29 cellular contexts compared by ENCODE assay signal in genomic region chr2:171107803-171108202, GRCh38.
"Had no signal": no experiment of that assay in that cellular context is flagged by ENCODE, and none has a peak within 500 bp of the region (broad histone marks: within the 10 kb centered on the region; RNA-seq: fewer than 3 reads in every experiment).

No MANE protein-coding gene starts in this region.

- FAIRE-seq: keratinocyte, urothelium cell line had no signal

- H3K4me3 Mint-ChIP-seq: dendritic cell treated with granulocyte-macrophage colony-stimulating factor and Interleukin-4, amounts not matched to agents 40 ng/mL and 50 ng/mL, for 4 days; endodermal cell; mesothelial cell of epicardium; naive thymus-derived CD4-positive, alpha-beta T cell; nephron; stimulated activated effector memory CD8-positive, alpha-beta T cell treated with anti-CD3 and anti-CD28 coated beads, Interleukin-12 subunit alpha, Interleukin-12 subunit beta, amount 100 ng/mL, for 72 hours had no signal

- H3K36me3 ChIP-seq: colonic mucosa, gastrocnemius medialis, lower lobe of right lung, prostate gland, right atrium auricular region, tibial artery, upper lobe of left lung had no signal

- H3K27me3 Mint-ChIP-seq: dendritic cell treated with granulocyte-macrophage colony-stimulating factor and Interleukin-4, amounts not matched to agents 40 ng/mL and 50 ng/mL, for 4 days; naive thymus-derived CD4-positive, alpha-beta T cell had no signal

- DNase-seq: colonic mucosa; effector CD8-positive, alpha-beta T cell; endodermal cell; foreskin fibroblast; gastrocnemius medialis; head of caudate nucleus; left ventricle myocardium superior; lower lobe of right lung; mucosa of descending colon; naive thymus-derived CD4-positive, alpha-beta T cell; nucleus accumbens; sigmoid colon; stimulated activated CD4-positive, alpha-beta T cell treated with anti-CD3 and anti-CD28 coated beads, Interleukin-2, amount 100 ng/mL, for 24 hours; stimulated activated CD4-positive, alpha-beta T cell treated with anti-CD3 and anti-CD28 coated beads, Interleukin-4, amount 100 ng/mL, for 24 hours; stimulated activated naive CD8-positive, alpha-beta T cell treated with anti-CD3 and anti-CD28 coated beads, Interleukin-15, Interleukin-2, amounts not matched to agents 100 U/mL and 50 U/mL, for 24 hours; substantia nigra; testis; tibial artery; upper lobe of left lung had no signal

- H3K27ac ChIP-seq: colonic mucosa, epithelial cell of prostate, gastrocnemius medialis, lower lobe of right lung, prostate gland, right atrium auricular region, sigmoid colon, testis, tibial artery, upper lobe of left lung had no signal

- H3K27me3 ChIP-seq: colonic mucosa, gastrocnemius medialis, right atrium auricular region, sigmoid colon, testis, tibial artery, upper lobe of left lung had no signal

- H3K4me1 Mint-ChIP-seq: nephron had no signal

- H3K4me1 ChIP-seq: colonic mucosa, lower lobe of right lung, prostate gland, right atrium auricular region, testis, tibial artery, upper lobe of left lung had no signal

- H3K4me3 ChIP-seq: colonic mucosa, gastrocnemius medialis, lower lobe of right lung, mucosa of descending colon, prostate gland, right atrium auricular region, sigmoid colon, testis, tibial artery, upper lobe of left lung had no signal

- H3K27ac Mint-ChIP-seq: dendritic cell treated with granulocyte-macrophage colony-stimulating factor and Interleukin-4, amounts not matched to agents 40 ng/mL and 50 ng/mL, for 4 days; endodermal cell; mesothelial cell of epicardium; nephron had no signal

- ATAC-seq: esophagus mucosa; gastrocnemius medialis; left ventricle myocardium superior; lower lobe of right lung; mucosa of descending colon; naive thymus-derived CD4-positive, alpha-beta T cell; stimulated activated effector memory CD8-positive, alpha-beta T cell treated with anti-CD3 and anti-CD28 coated beads, Interleukin-12 subunit alpha, Interleukin-12 subunit beta, amount 100 ng/mL, for 72 hours; stimulated activated naive CD8-positive, alpha-beta T cell treated with anti-CD3 and anti-CD28 coated beads, Interleukin-15, Interleukin-2, amounts not matched to agents 100 U/mL and 50 U/mL, for 24 hours had no signal

- H3K9me3 ChIP-seq: colonic mucosa, gastrocnemius medialis, lower lobe of right lung, mucosa of descending colon, prostate gland, right atrium auricular region, sigmoid colon, testis, tibial artery, upper lobe of left lung had no signal

- H3K9me3 Mint-ChIP-seq: dendritic cell treated with granulocyte-macrophage colony-stimulating factor and Interleukin-4, amounts not matched to agents 40 ng/mL and 50 ng/mL, for 4 days; stimulated activated effector memory CD8-positive, alpha-beta T cell treated with anti-CD3 and anti-CD28 coated beads, Interleukin-12 subunit alpha, Interleukin-12 subunit beta, amount 100 ng/mL, for 72 hours had no signal
